In genomic region chr9:96620155-96620514, GRCh38 we compare ENCODE assay signal across 8 cellular contexts. TPM values are rescaled to one million over a fixed set of nuclear protein-coding genes. Genes with fewer than 3 reads are reported as not detected.
DNase-seq lines count a peak whose midpoint lies in the region; ATAC-seq and TF ChIP-seq lines count a peak whose summit lies in the region.

No MANE protein-coding gene starts in this region.

- peak overlapping the region; percentile 80 for H3K4me3 Mint-ChIP-seq in mesothelial cell of epicardium

- no peaks in the 10 kb centered on the region for H3K36me3 Mint-ChIP-seq in mesothelial cell of epicardium

- peak overlapping the region; percentile 57 for H3K27ac ChIP-seq in cardiac muscle cell
- peak overlapping the region in 2 of 4 donors; percentile 22 to 64 for H3K27ac ChIP-seq in upper lobe of left lung

- H3K36me3 ChIP-seq in cardiac muscle cell (no peaks in the 10 kb centered on the region), upper lobe of left lung (no peaks in the 10 kb centered on the region)

- intact Hi-C loops in Right ventricle myocardium superior (cut with DNase I) = no loop called here

- no peak for ATAC-seq in Right ventricle myocardium superior (ENCODE audit: poor library complexity)
- ATAC-seq in upper lobe of left lung (ENCODE audit: low FRiP score in 2 of 2) = no peak
- no peak for ATAC-seq in GM21526 (IDR thresholded peaks at IDR 0.05; ENCODE audit: low FRiP score, unreplicated experiment)

- no peak for TF ChIP-seq EP300 in upper lobe of left lung (IDR thresholded peaks at IDR 0.05)

- TF ChIP-seq CTCF in cardiac muscle cell (IDR thresholded peaks at IDR 0.05; ENCODE audit: low read depth, low read length) = no peak
- no peak for TF ChIP-seq CTCF in cardiac fibroblast (IDR thresholded peaks at IDR 0.05; ENCODE audit: low read depth, low read length)
- no peak for TF ChIP-seq CTCF in mesothelial cell of epicardium (IDR thresholded peaks at IDR 0.05; ENCODE audit: unreplicated experiment)
- no peak for TF ChIP-seq CTCF in upper lobe of left lung (IDR thresholded peaks at IDR 0.05)

- DNase-seq in cardiac muscle cell (ENCODE audit: low read depth in 1 of 2, low spot score in 1 of 2) (no peak), Right ventricle myocardium superior (no peak), cardiac fibroblast (ENCODE audit: low read depth in 2 of 2) (no peak), mesothelial cell of epicardium (ENCODE audit: low spot score in 2 of 2, unreplicated experiment in 2 of 2) (no peak), upper lobe of left lung (no peak), ecto neural progenitor cell (ENCODE audit: low spot score) (no peak), DMS79 treated with DMSO at 0.1 percent for 48 hours (lab: John Stamatoyannopoulos, UW) (no peak)

- H3K9me3 Mint-ChIP-seq in mesothelial cell of epicardium = no peaks in the 10 kb centered on the region

- TF ChIP-seq POLR2A in upper lobe of left lung (IDR thresholded peaks at IDR 0.05) = no peak

- H3K4me1 ChIP-seq in cardiac muscle cell (ENCODE audit: low read depth) (peaks cover 24% of the 10 kb centered on the region), upper lobe of left lung (peaks cover 10 to 17% (median 14%) of the 10 kb centered on the region in 4 donors)

- no peaks in the 10 kb centered on the region for H3K9me3 ChIP-seq in cardiac muscle cell (ENCODE audit: low read depth)
- no peaks in the 10 kb centered on the region for H3K9me3 ChIP-seq in upper lobe of left lung

- H3K4me3 ChIP-seq in cardiac muscle cell (peak overlapping the region; percentile 57), cardiac fibroblast (replicated peaks in 1 of 2; ENCODE audit: low read depth in 2 of 2, low read length in 2 of 2) (peak overlapping the region; percentile 47 to 65), upper lobe of left lung (peak overlapping the region in 3 of 4 donors; percentile 56 to 71 (median 62))

- no peaks in the 10 kb centered on the region for H3K27me3 Mint-ChIP-seq in mesothelial cell of epicardium (ENCODE audit: low read depth)

- 63 to 65% methylated on average over 11 of the region's 11 CpGs for WGBS in upper lobe of left lung, 2 donors

- H3K27me3 ChIP-seq in cardiac muscle cell (no peaks in the 10 kb centered on the region), upper lobe of left lung (peaks cover 0 to 7% (median 2%) of the 10 kb centered on the region in 4 donors)

- peaks cover 35% of the 10 kb centered on the region for H3K4me1 Mint-ChIP-seq in mesothelial cell of epicardium

- H3K27ac Mint-ChIP-seq in mesothelial cell of epicardium = peak overlapping the region; percentile 95

RNA-seq across cellular contexts. Expression of gene CDC14B, which starts 0.5 kb away (rescaled TPM):
- total RNA-seq in cardiac muscle cell = 41.6 and 48.5 TPM in 2 replicates
- polyA plus RNA-seq in cardiac muscle cell = 49.4 and 55.4 TPM in 2 replicates
- total RNA-seq in Right ventricle myocardium superior = 15.1 TPM
- total RNA-seq in mesothelial cell of epicardium = 39.0 to 40.1 TPM (median 39.3 TPM) in 3 replicates
- total RNA-seq in upper lobe of left lung = 10 to 100 TPM in 4 of 6 donors, 1 to 10 TPM in 2; 6.0 to 28.5 (median 12.7) TPM

RNA-seq across cellular contexts. Expression of gene PRXL2C, which starts 35.0 kb away (rescaled TPM):
- 6.4 and 8.1 TPM in 2 replicates for total RNA-seq in cardiac muscle cell
- polyA plus RNA-seq in cardiac muscle cell = 6.1 and 12.5 TPM in 2 replicates
- total RNA-seq in Right ventricle myocardium superior = 28.3 TPM
- total RNA-seq in mesothelial cell of epicardium = 4.6 to 4.7 TPM (median 4.7 TPM) in 3 replicates
- total RNA-seq in upper lobe of left lung = 10 to 100 TPM in 4 of 6 donors, 1 to 10 TPM in 2; 3.8 to 32.7 (median 23.9) TPM
